ENCODE assay signal across 8 cellular contexts in genomic region chr19:49676690-49677231, GRCh38. TPM values are rescaled to one million over a fixed set of nuclear protein-coding genes. Genes with fewer than 3 reads are reported as not detected.
DNase-seq lines count a peak whose midpoint lies in the region; ATAC-seq, FAIRE-seq and TF ChIP-seq lines count a peak whose summit lies in the region.

No MANE protein-coding gene starts in this region.

- BruUV-seq in PC-3 (replicated peaks; lab: Mats Ljungman, UMichigan), result no TSS peak

- H3K9ac ChIP-seq in PC-3 (ENCODE audit: low read length), result peak overlapping the region; percentile 99
- peak overlapping the region; percentile 94 to 95 for H3K9ac ChIP-seq in mucosa of rectum (ENCODE audit: low read depth in 1 of 2, low read length in 2 of 2)

- peak overlapping the region; percentile 80 for H2AFZ ChIP-seq in PC-3 (ENCODE audit: low read length)

- H3K4me1 ChIP-seq in PC-3 (ENCODE audit: insufficient read depth, low read length) (peaks cover 25% of the 10 kb centered on the region), esophagus (ENCODE audit: control insufficient read depth in 2 of 2, insufficient read depth in 2 of 2, low read length in 1 of 2) (peaks cover 2 to 19% of the 10 kb centered on the region in 2 donors), mucosa of rectum (ENCODE audit: control insufficient read depth in 2 of 2, insufficient read depth in 2 of 2, low read length in 2 of 2) (peaks cover 19 to 20% of the 10 kb centered on the region in 2 donors)

- no peaks in the 10 kb centered on the region for H3F3A ChIP-seq in PC-3 (ENCODE audit: low read length, unreplicated experiment)

- H3K27me3 Mint-ChIP-seq in activated T-cell treated with anti-CD3 and anti-CD28 coated beads, Interleukin-2, amount 50 U/mL, for 4 hours (ENCODE audit: low read depth), result no peaks in the 10 kb centered on the region

- no peaks in the 10 kb centered on the region for H3K9me2 ChIP-seq in PC-3 (replicated peaks; ENCODE audit: low read length)

- peaks cover 16% of the 10 kb centered on the region for H3K36me3 ChIP-seq in PC-3 (ENCODE audit: low read depth, low read length)
- H3K36me3 ChIP-seq in esophagus (ENCODE audit: control insufficient read depth in 2 of 2, insufficient read depth in 2 of 2, low read length in 1 of 2), result peaks cover 1 to 5% of the 10 kb centered on the region in 2 donors
- H3K36me3 ChIP-seq in mucosa of rectum (ENCODE audit: control insufficient read depth in 2 of 2, insufficient read depth in 2 of 2, low read length in 2 of 2), result peaks cover 1 to 2% of the 10 kb centered on the region in 2 donors

- CTCF ChIA-PET in PC-3 (lab: Charles Lee), result interaction anchor here (0.6 to 0.9 kb wide), 3 partner anchors 36 to 347 kb away, joined by 3 to 4 read pairs (median 4); partner anchors contain the start of gene RRAS

- H3K27ac ChIP-seq in PC-3 (ENCODE audit: low read length) (peak overlapping the region; percentile 80), esophagus (ENCODE audit: low read depth in 2 of 2, low read length in 1 of 2) (peak overlapping the region; percentile 93 to 94), mucosa of rectum (ENCODE audit: low read depth in 2 of 2, low read length in 2 of 2) (peak overlapping the region; percentile 91 to 94)

- intact Hi-C loops in PC-3 (cut with micrococcal nuclease), result loop anchor here (1.0 to 5.0 kb wide), 7 partner anchors 11 to 201 kb away; partner anchors contain the start of genes AKT1S1, BCL2L12, IRF3 and PRR12

- H3K4me2 ChIP-seq in PC-3 (ENCODE audit: low read length), result peak overlapping the region; percentile 99

- WGBS in esophagus, 2 donors, result 0% methylated on average over 39 of the region's 39 CpGs

- ATAC-seq in GM21717 (IDR thresholded peaks at IDR 0.05; ENCODE audit: unreplicated experiment) (peak; percentile 55), PC-3 (peak; percentile 77)
- ATAC-seq in activated T-cell treated with anti-CD3 and anti-CD28 coated beads, Interleukin-2, amount 50 U/mL, for 4 hours, result peak; percentile 74 to 76

- no peak for FAIRE-seq in D721Med (lab: Jason Lieb, UNC)

- H3K36me3 Mint-ChIP-seq in activated T-cell treated with anti-CD3 and anti-CD28 coated beads, Interleukin-2, amount 50 U/mL, for 4 hours (ENCODE audit: insufficient read depth), result peaks cover 4% of the 10 kb centered on the region

- H3K9me3 ChIP-seq in PC-3 (ENCODE audit: low read length) (no peaks in the 10 kb centered on the region), esophagus (ENCODE audit: control insufficient read depth in 2 of 2, insufficient read depth in 1 of 2, low read depth in 1 of 2, low read length in 1 of 2) (no peaks in the 10 kb centered on the region), mucosa of rectum (ENCODE audit: control insufficient read depth in 2 of 2, low read length in 2 of 2) (no peaks in the 10 kb centered on the region)

- peak; percentile 91 for DNase-seq in D721Med (ENCODE audit: insufficient read length, low spot score)
- DNase-seq in Jurkat, Clone E6-1 (ENCODE audit: low read depth, low spot score), result peak; percentile 100
- peak; percentile 100 for DNase-seq in PC-3
- peak; percentile 97 for DNase-seq in activated T-cell treated with anti-CD3 and anti-CD28 coated beads, Interleukin-2, amount 50 U/mL, for 4 hours
- DNase-seq in stimulated activated CD8-positive, alpha-beta memory T cell treated with anti-CD3 and anti-CD28 coated beads, Interleukin-4, amount 100 ng/mL, for 4 hours (ENCODE audit: low read depth in 2 of 2, low spot score in 1 of 2), result peak; percentile 96

- peak overlapping the region; percentile 94 for H3K4me3 ChIP-seq in Jurkat, Clone E6-1 (ENCODE audit: low read length)
- H3K4me3 ChIP-seq in PC-3 (ENCODE audit: low read length), result peak overlapping the region; percentile 86
- peak overlapping the region; percentile 79 to 96 for H3K4me3 ChIP-seq in esophagus (ENCODE audit: low read depth in 1 of 2, low read length in 2 of 2)
- H3K4me3 ChIP-seq in mucosa of rectum (ENCODE audit: low read length in 2 of 2), result peak overlapping the region; percentile 90 to 93

- no peaks in the 10 kb centered on the region for H3K9me3 Mint-ChIP-seq in activated T-cell treated with anti-CD3 and anti-CD28 coated beads, Interleukin-2, amount 50 U/mL, for 4 hours

- H3K4me1 Mint-ChIP-seq in activated T-cell treated with anti-CD3 and anti-CD28 coated beads, Interleukin-2, amount 50 U/mL, for 4 hours (ENCODE audit: low read depth), result peaks cover 33% of the 10 kb centered on the region

- peaks cover 32% of the 10 kb centered on the region for H4K20me1 ChIP-seq in PC-3 (ENCODE audit: low read length)

- POLR2A ChIA-PET in PC-3 (lab: Charles Lee; ENCODE audit: unreplicated experiment), result interaction anchor here (0.5 to 2.6 kb wide), 5 partner anchors 17 to 96 kb away, joined by 4 to 21 read pairs (median 7); partner anchors contain the start of genes NOSIP, RRAS and SCAF1

- peak overlapping the region; percentile 96 for H3K4me3 Mint-ChIP-seq in activated T-cell treated with anti-CD3 and anti-CD28 coated beads, Interleukin-2, amount 50 U/mL, for 4 hours

- peaks cover 45% of the 10 kb centered on the region for H3K79me2 ChIP-seq in PC-3 (ENCODE audit: low read length)

- H3K27me3 ChIP-seq in PC-3 (ENCODE audit: low read length), result no peaks in the 10 kb centered on the region
- no peaks in the 10 kb centered on the region for H3K27me3 ChIP-seq in esophagus (ENCODE audit: control insufficient read depth in 1 of 2, insufficient read depth in 2 of 2, low read length in 2 of 2)
- no peaks in the 10 kb centered on the region for H3K27me3 ChIP-seq in mucosa of rectum (ENCODE audit: control insufficient read depth in 2 of 2, insufficient read depth in 2 of 2, low read length in 2 of 2)

- TF ChIP-seq CTCF in D721Med (IDR thresholded peaks at IDR 0.05; ENCODE audit: insufficient read depth, missing control alignments) (no peak), PC-3 (conservative IDR thresholded peaks at IDR 0.05; ENCODE audit: low read depth, low read length) (no peak)

RNA-seq across cellular contexts. Expression of gene PRMT1, which starts 0.3 kb away (rescaled TPM):
- 378 TPM for polyA plus RNA-seq in Jurkat, Clone E6-1 (2012; ENCODE audit: insufficient read depth, insufficient read length)
- total RNA-seq in PC-3 (2014; rRNA removed), result 625 and 761 TPM in 2 replicates
- 100 to 1,000 TPM; 692 to 815 (median 725) TPM for total RNA-seq in activated T-cell treated with anti-CD3 and anti-CD28 coated beads, Interleukin-2, amount 50 U/mL, for 4 hours
- polyA plus RNA-seq in esophagus, result 100 to 1,000 TPM in 1 of 2 donors, 10 to 100 TPM in 1; 72.5 to 146 TPM

RNA-seq across cellular contexts. Expression of gene BCL2L12, which starts 11.0 kb away (rescaled TPM):
- polyA plus RNA-seq in Jurkat, Clone E6-1 (2012; ENCODE audit: insufficient read depth, insufficient read length), result 98.5 TPM
- total RNA-seq in PC-3 (2014; rRNA removed), result 82.5 and 104 TPM in 2 replicates
- 10 to 100 TPM; 64.6 to 71.2 (median 71.1) TPM for total RNA-seq in activated T-cell treated with anti-CD3 and anti-CD28 coated beads, Interleukin-2, amount 50 U/mL, for 4 hours
- 10 to 100 TPM in 1 of 2 donors, 1 to 10 TPM in 1; 10.0 to 21.4 TPM for polyA plus RNA-seq in esophagus

RNA-seq across cellular contexts. Expression of gene IRF3, which starts 11.1 kb away (rescaled TPM):
- 97.7 TPM for polyA plus RNA-seq in Jurkat, Clone E6-1 (2012; ENCODE audit: insufficient read depth, insufficient read length)
- 223 and 236 TPM in 2 replicates for total RNA-seq in PC-3 (2014; rRNA removed)
- total RNA-seq in activated T-cell treated with anti-CD3 and anti-CD28 coated beads, Interleukin-2, amount 50 U/mL, for 4 hours, result 100 to 1,000 TPM; 140 to 160 (median 148) TPM
- polyA plus RNA-seq in esophagus, result 10 to 100 TPM; 49.2 to 75.0 TPM

RNA-seq across cellular contexts. Expression of gene ADM5, which starts 12.6 kb away (rescaled TPM):
- 5.7 TPM for polyA plus RNA-seq in Jurkat, Clone E6-1 (2012; ENCODE audit: insufficient read depth, insufficient read length)
- 5.0 and 6.3 TPM in 2 replicates for total RNA-seq in PC-3 (2014; rRNA removed)
- total RNA-seq in activated T-cell treated with anti-CD3 and anti-CD28 coated beads, Interleukin-2, amount 50 U/mL, for 4 hours, result 10 to 100 TPM; 16.3 to 20.8 (median 17.2) TPM
- 1 to 10 TPM; 1.6 to 2.0 TPM for polyA plus RNA-seq in esophagus

RNA-seq across cellular contexts. Expression of gene CPT1C, which starts 14.2 kb away (rescaled TPM):
- polyA plus RNA-seq in Jurkat, Clone E6-1 (2012; ENCODE audit: insufficient read depth, insufficient read length), result 1.5 TPM
- total RNA-seq in PC-3 (2014; rRNA removed), result 11.5 and 13.6 TPM in 2 replicates
- 1 to 10 TPM in 1 of 3 donors, under 1 TPM in 2; 0.60 to 1.2 (median 0.95) TPM for total RNA-seq in activated T-cell treated with anti-CD3 and anti-CD28 coated beads, Interleukin-2, amount 50 U/mL, for 4 hours
- 1 to 10 TPM; 1.8 to 4.1 TPM for polyA plus RNA-seq in esophagus

Comparison
In these comparisons a context has a peak if more than half of its experiments do, and no peak if none do; other contexts are left out.
1. Peak in every context shown above with its lines: DNase-seq, ATAC-seq, H3K4me3 ChIP-seq and H3K27ac ChIP-seq.